In genomic region chr20:32109392-32110172, GRCh38 we compare ENCODE assay signal across 8 cellular contexts. TPM values are rescaled to one million over a fixed set of nuclear protein-coding genes. Genes with fewer than 3 reads are reported as not detected.
DNase-seq lines count a peak whose midpoint lies in the region; FAIRE-seq and TF ChIP-seq lines count a peak whose summit lies in the region.

Gene TM9SF4 (plus strand): TSS chr20:32109714. CDS start chr20:32109741, 27 bp downstream.

- H3K23ac ChIP-seq in neuronal stem cell (ENCODE audit: low read depth, low read length, poor library complexity): peak within 1 kb of the TSS; percentile 14

- peak; percentile 74 for DNase-seq in GF-D8 (lab: John Stamatoyannopoulos, UW)
- peak; percentile 89 for DNase-seq in HEK293T (ENCODE audit: extremely low spot score)
- DNase-seq in MV-4-11 (lab: John Stamatoyannopoulos, UW): peak; percentile 89
- peak; percentile 97 for DNase-seq in SK-MEL-5 (ENCODE audit: low read depth, low spot score)
- DNase-seq in activated naive CD4-positive, alpha-beta T cell treated with anti-CD3 and anti-CD28 coated beads for 36 hours: peak; percentile 94
- DNase-seq in frontal cortex (ENCODE audit: low spot score in 2 of 2): peak; percentile 79 to 80
- peak; percentile 94 for DNase-seq in neuronal stem cell (ENCODE audit: low spot score)

- FAIRE-seq in frontal cortex (lab: Jason Lieb, UNC): no peak

- H3K4me2 ChIP-seq in neuronal stem cell (ENCODE audit: insufficient read depth, low read length, poor library complexity, severe bottlenecking): peak within 1 kb of the TSS; percentile 92

- H3K9me3 Mint-ChIP-seq in activated naive CD4-positive, alpha-beta T cell treated with anti-CD3 and anti-CD28 coated beads for 36 hours: no peaks in the 10 kb centered on the region

- H4K8ac ChIP-seq in neuronal stem cell (ENCODE audit: low read depth, low read length): no peak within 1 kb of the TSS

- no peak within 1 kb of the TSS for H3K4ac ChIP-seq in neuronal stem cell (ENCODE audit: low read length)

- no peak within 1 kb of the TSS for H2AK5ac ChIP-seq in neuronal stem cell (ENCODE audit: low read depth, low read length)

- intact Hi-C loops in activated naive CD4-positive, alpha-beta T cell treated with anti-CD3 and anti-CD28 coated beads for 36 hours (cut with micrococcal nuclease): loop anchor here (1.0 to 5.0 kb wide), 4 partner anchors 98 to 248 kb away; partner anchors contain the start of genes ASXL1, PLAGL2 and POFUT1

- peak within 1 kb of the TSS; percentile 84 for H2BK5ac ChIP-seq in neuronal stem cell (ENCODE audit: low read length)

- H2BK15ac ChIP-seq in neuronal stem cell (ENCODE audit: low read length): no peak within 1 kb of the TSS

- peaks cover 36% of the 10 kb centered on the region for H3K4me1 Mint-ChIP-seq in activated naive CD4-positive, alpha-beta T cell treated with anti-CD3 and anti-CD28 coated beads for 36 hours (ENCODE audit: low read depth)

- peak within 1 kb of the TSS; percentile 64 for H4K91ac ChIP-seq in neuronal stem cell (ENCODE audit: low read depth, low read length, poor library complexity)

- no peak within 1 kb of the TSS for H3K14ac ChIP-seq in neuronal stem cell (ENCODE audit: low read length)

- H3K9ac ChIP-seq in neuronal stem cell (ENCODE audit: low read depth, low read length, poor library complexity): peak within 1 kb of the TSS; percentile 85

- peak within 1 kb of the TSS; percentile 91 for H3K4me3 Mint-ChIP-seq in activated naive CD4-positive, alpha-beta T cell treated with anti-CD3 and anti-CD28 coated beads for 36 hours

- peaks cover 1 to 6% of the 10 kb centered on the region in 2 donors for H3K4me1 ChIP-seq in neuronal stem cell (ENCODE audit: control insufficient read depth in 2 of 2, insufficient read depth in 1 of 2, low read depth in 1 of 2, low read length in 2 of 2)

- no peaks in the 10 kb centered on the region for H3K27me3 Mint-ChIP-seq in activated naive CD4-positive, alpha-beta T cell treated with anti-CD3 and anti-CD28 coated beads for 36 hours (ENCODE audit: low read depth)

- no peak for TF ChIP-seq CTCF in subcutaneous adipose tissue (IDR thresholded peaks at IDR 0.05; ENCODE audit: low read depth)

- peak within 1 kb of the TSS; percentile 100 for H3K27ac Mint-ChIP-seq in activated naive CD4-positive, alpha-beta T cell treated with anti-CD3 and anti-CD28 coated beads for 36 hours

- H3K4me3 ChIP-seq in neuronal stem cell (ENCODE audit: low read length in 2 of 2): peak within 1 kb of the TSS; percentile 86 to 94

- H3K36me3 ChIP-seq in neuronal stem cell (replicated peaks in 1 of 2; ENCODE audit: control insufficient read depth in 2 of 2, insufficient read depth in 2 of 2, low read length in 2 of 2): peaks cover 0 to 27% of the 10 kb centered on the region in 2 donors

- H2AFZ ChIP-seq in neuronal stem cell (ENCODE audit: low read length): peak within 1 kb of the TSS; percentile 97

- in situ Hi-C loops in SK-MEL-5 (cut with HindIII; ENCODE audit: low pct_unique_long_range_greater_than_20kb, low sequenced_read_pairs): no loop called here

- POLR2A ChIA-PET in HEK293T (lab: Yijun Ruan, JAX): interaction anchor here (0.8 to 1.1 kb wide), 6 partner anchors 9 to 240 kb away, joined by 3 to 4 read pairs (median 3); no protein-coding TSS in a partner anchor

- CTCF ChIA-PET in HEK293T (lab: Yijun Ruan, JAX): interaction anchor here (0.9 to 1.5 kb wide), 2 partner anchors 18 kb away, joined by 3 to 4 read pairs; no protein-coding TSS in a partner anchor
- CTCF ChIA-PET in activated naive CD4-positive, alpha-beta T cell treated with anti-CD3 and anti-CD28 coated beads for 36 hours (lab: Charles Lee): no interaction called here

- no CpG with 5 or more reads among the region's 38 CpGs for WGBS in neuronal stem cell (ENCODE audit: extremely low coverage in 2 of 2, insufficient read length in 2 of 2, insufficient replicate concordance in 1 of 2), 2 donors

- H3K18ac ChIP-seq in neuronal stem cell (ENCODE audit: low read length): peak within 1 kb of the TSS; percentile 95

- no peak within 1 kb of the TSS for H2BK120ac ChIP-seq in neuronal stem cell (ENCODE audit: low read depth, low read length)

- peaks cover 5% of the 10 kb centered on the region for H3K36me3 Mint-ChIP-seq in activated naive CD4-positive, alpha-beta T cell treated with anti-CD3 and anti-CD28 coated beads for 36 hours (ENCODE audit: low read depth)

- peaks cover 0 to 3% (median 0%) of the 10 kb centered on the region in 3 experiments for H3K27me3 ChIP-seq in neuronal stem cell (ENCODE audit: control insufficient read depth in 3 of 3, insufficient read depth in 3 of 3, low read depth in 1 of 3, low read length in 3 of 3)

- H2BK12ac ChIP-seq in neuronal stem cell (ENCODE audit: low read length): no peak within 1 kb of the TSS

- H3K9me3 ChIP-seq in neuronal stem cell (replicated peaks in 1 of 2; ENCODE audit: control insufficient read depth in 2 of 2, insufficient read depth in 1 of 2, low read depth in 1 of 2, low read length in 2 of 2): no peaks in the 10 kb centered on the region

- peaks cover 10% of the 10 kb centered on the region for H3K79me1 ChIP-seq in neuronal stem cell (ENCODE audit: low read depth, low read length)

- peak within 1 kb of the TSS; percentile 94 for H3K27ac ChIP-seq in neuronal stem cell (replicated peaks; ENCODE audit: low read length)

TF ChIP-seq in HEK293T, 16 proteins besides CTCF, POLR2A, EP300 and RAD21:
- TF ChIP-seq BHLHE40 (IDR thresholded peaks at IDR 0.05; ENCODE audit: borderline replicate concordance) (no peak), FOXA1 (IDR thresholded peaks at IDR 0.05) (no peak), CTBP1 (IDR thresholded peaks at IDR 0.05; ENCODE audit: borderline replicate concordance) (no peak), LEF1 (IDR thresholded peaks at IDR 0.05; ENCODE audit: borderline replicate concordance) (peak; percentile 59; the same call in 1 of the 2 replicates), ARNT (IDR thresholded peaks at IDR 0.05) (peak; percentile 46; the same call in 1 of the 2 replicates), FOXK2 (IDR thresholded peaks at IDR 0.05) (no peak), NFRKB (IDR thresholded peaks at IDR 0.05) (peak; percentile 96), HDGF (IDR thresholded peaks at IDR 0.05; ENCODE audit: borderline replicate concordance) (no peak), FOXM1 (IDR thresholded peaks at IDR 0.05; ENCODE audit: borderline replicate concordance) (no peak), L3MBTL2 (conservative IDR thresholded peaks at IDR 0.05) (peak; percentile 89), TARDBP (IDR thresholded peaks at IDR 0.05) (no peak), SP1 (IDR thresholded peaks at IDR 0.05) (no peak), ZNF384 (IDR thresholded peaks at IDR 0.05) (no peak), SUZ12 (IDR thresholded peaks at IDR 0.05) (peak; percentile 55; the same call in 1 of the 2 replicates), ELF4 (IDR thresholded peaks at IDR 0.05) (peak; percentile 95)
- TF ChIP-seq, protein P1, sequence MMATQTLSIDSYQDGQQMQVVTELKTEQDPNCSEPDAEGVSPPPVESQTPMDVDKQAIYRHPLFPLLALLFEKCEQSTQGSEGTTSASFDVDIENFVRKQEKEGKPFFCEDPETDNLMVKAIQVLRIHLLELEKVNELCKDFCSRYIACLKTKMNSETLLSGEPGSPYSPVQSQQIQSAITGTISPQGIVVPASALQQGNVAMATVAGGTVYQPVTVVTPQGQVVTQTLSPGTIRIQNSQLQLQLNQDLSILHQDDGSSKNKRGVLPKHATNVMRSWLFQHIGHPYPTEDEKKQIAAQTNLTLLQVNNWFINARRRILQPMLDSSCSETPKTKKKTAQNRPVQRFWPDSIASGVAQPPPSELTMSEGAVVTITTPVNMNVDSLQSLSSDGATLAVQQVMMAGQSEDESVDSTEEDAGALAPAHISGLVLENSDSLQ (IDR thresholded peaks at IDR 0.05): no peak

RNA-seq across cellular contexts. Expression of gene TM9SF4, which starts in this region (rescaled TPM):
- 30.9 and 33.9 TPM in 2 replicates for total RNA-seq in SK-MEL-5 (2014; rRNA removed; shearing (Covaris generic))
- polyA plus RNA-seq in SK-MEL-5 (2015; cell fraction: cytosol; rRNA removed): 47.8 and 57.1 TPM in 2 replicates
- polyA plus RNA-seq in SK-MEL-5 (2015; cell fraction: nucleus; rRNA removed): 43.4 and 58.5 TPM in 2 replicates
- 10 to 100 TPM; 37.9 to 39.1 TPM for total RNA-seq in activated naive CD4-positive, alpha-beta T cell treated with anti-CD3 and anti-CD28 coated beads for 36 hours
- total RNA-seq in frontal cortex (13.5 TPM), subcutaneous adipose tissue (10 to 100 TPM; 17.2 to 24.8 (median 22.1) TPM)
- 48.3 TPM for polyA plus RNA-seq in neuronal stem cell (2013, experiment 1 of 2)
- polyA plus RNA-seq in neuronal stem cell (2013, experiment 2 of 2): 48.3 TPM

Comparison
In these comparisons a context has a peak if more than half of its experiments do, and no peak if none do; other contexts are left out.
1. Peak in every context shown above with its lines: DNase-seq, H3K4me3 ChIP-seq and H3K27ac ChIP-seq.